Comparison of ENCODE assay signal across 8 cellular contexts in the genomic region with DNA sequence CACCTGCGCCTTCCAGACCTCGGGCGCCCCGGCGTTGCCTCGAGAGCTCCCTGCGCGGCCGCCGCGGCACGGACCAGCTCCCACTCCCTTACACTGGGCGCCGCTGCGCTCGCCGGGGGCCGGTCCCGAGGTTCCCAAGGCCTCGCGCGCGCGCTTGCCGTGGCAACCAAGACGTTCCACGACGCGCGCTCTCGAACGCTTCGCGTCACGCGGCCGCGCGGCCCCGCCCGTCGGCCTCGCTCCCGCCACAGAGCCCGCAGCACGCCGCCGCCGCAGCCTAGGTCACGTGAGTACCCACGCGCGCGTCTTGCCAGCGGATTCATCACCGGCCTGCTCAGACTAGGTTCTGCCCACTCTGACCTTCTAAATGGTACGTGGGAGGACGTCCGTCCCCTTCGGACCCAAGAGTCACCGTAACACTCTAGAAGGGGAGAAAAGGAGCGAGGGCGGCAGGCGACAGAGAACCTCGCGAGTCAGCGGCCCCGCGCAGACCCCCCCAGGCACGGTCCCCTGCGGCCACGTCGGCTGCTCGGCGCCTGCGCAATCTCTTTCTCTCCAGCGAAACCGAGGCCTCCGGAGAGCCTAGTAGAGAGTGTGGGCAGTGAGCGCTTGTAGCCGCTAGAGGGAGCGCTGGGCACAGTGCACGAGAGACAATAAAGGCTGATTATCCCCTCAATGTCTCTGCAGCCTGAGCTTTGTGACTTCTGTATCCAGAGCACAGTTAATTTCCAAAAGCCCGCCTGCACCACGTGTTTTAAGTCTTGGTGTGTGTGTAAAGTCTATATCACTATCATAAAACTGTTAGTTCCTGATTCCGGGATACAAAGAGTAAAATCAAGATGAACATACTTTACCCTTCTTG. TPM values are rescaled to one million over a fixed set of nuclear protein-coding genes. Genes with fewer than 3 reads are reported as not detected.
DNase-seq lines count a peak whose midpoint lies in the region; ATAC-seq, FAIRE-seq and TF ChIP-seq lines count a peak whose summit lies in the region.

A gene with protein sequence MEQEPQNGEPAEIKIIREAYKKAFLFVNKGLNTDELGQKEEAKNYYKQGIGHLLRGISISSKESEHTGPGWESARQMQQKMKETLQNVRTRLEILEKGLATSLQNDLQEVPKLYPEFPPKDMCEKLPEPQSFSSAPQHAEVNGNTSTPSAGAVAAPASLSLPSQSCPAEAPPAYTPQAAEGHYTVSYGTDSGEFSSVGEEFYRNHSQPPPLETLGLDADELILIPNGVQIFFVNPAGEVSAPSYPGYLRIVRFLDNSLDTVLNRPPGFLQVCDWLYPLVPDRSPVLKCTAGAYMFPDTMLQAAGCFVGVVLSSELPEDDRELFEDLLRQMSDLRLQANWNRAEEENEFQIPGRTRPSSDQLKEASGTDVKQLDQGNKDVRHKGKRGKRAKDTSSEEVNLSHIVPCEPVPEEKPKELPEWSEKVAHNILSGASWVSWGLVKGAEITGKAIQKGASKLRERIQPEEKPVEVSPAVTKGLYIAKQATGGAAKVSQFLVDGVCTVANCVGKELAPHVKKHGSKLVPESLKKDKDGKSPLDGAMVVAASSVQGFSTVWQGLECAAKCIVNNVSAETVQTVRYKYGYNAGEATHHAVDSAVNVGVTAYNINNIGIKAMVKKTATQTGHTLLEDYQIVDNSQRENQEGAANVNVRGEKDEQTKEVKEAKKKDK (minus strand): TSS at position 173 of the 862 bp plus-strand sequence. CDS start 10,564 bp downstream, outside the sequence.

- H3K4me3 ChIP-seq in astrocyte (ENCODE audit: insufficient read depth, low read depth, low read length) = peak within 1 kb of the TSS; percentile 89
- H3K4me3 ChIP-seq in right cardiac atrium (ENCODE audit: low read length) = peak within 1 kb of the TSS; percentile 71
- H3K4me3 ChIP-seq in psoas muscle = peak within 1 kb of the TSS; percentile 80
- peak within 1 kb of the TSS; percentile 75 for H3K4me3 ChIP-seq in urinary bladder (ENCODE audit: low read depth, low read length)

- no peaks in the 10 kb centered on the region for H3K27me3 ChIP-seq in astrocyte (ENCODE audit: insufficient read depth, low read length)
- H3K27me3 ChIP-seq in right cardiac atrium (ENCODE audit: control insufficient read depth, insufficient read depth) = no peaks in the 10 kb centered on the region
- no peaks in the 10 kb centered on the region for H3K27me3 ChIP-seq in psoas muscle (ENCODE audit: insufficient read depth in 3 of 3, low read length in 2 of 3)

- H3K4me3 Mint-ChIP-seq in astrocyte (ENCODE audit: unreplicated experiment) = peak within 1 kb of the TSS; percentile 96

- no peaks in the 10 kb centered on the region for H3K36me3 ChIP-seq in astrocyte (ENCODE audit: insufficient read depth, low read length)
- H3K36me3 ChIP-seq in psoas muscle (ENCODE audit: insufficient read depth in 1 of 2, low read depth in 1 of 2) = no peaks in the 10 kb centered on the region
- H3K36me3 ChIP-seq in urinary bladder (ENCODE audit: insufficient read depth) = peaks cover 1% of the 10 kb centered on the region

- no peaks in the 10 kb centered on the region for H3K9me3 ChIP-seq in astrocyte (ENCODE audit: insufficient read depth, low read depth, low read length)
- no peaks in the 10 kb centered on the region for H3K9me3 ChIP-seq in right cardiac atrium (ENCODE audit: control insufficient read depth, low read length)
- H3K9me3 ChIP-seq in psoas muscle = no peaks in the 10 kb centered on the region

- ATAC-seq in HG02884 (IDR thresholded peaks at IDR 0.05; ENCODE audit: unreplicated experiment) (peak; percentile 96), right cardiac atrium (peak; percentile 95), psoas muscle (peak; percentile 91 to 95 (median 92))

- no peaks in the 10 kb centered on the region for H3K9me3 Mint-ChIP-seq in astrocyte (ENCODE audit: unreplicated experiment)

- DNase-seq in GM12892 (ENCODE audit: insufficient read length) (peak; percentile 54), NCI-H187 (lab: John Stamatoyannopoulos, UW) (peak; percentile 74 to 90), T-helper 22 cell (ENCODE audit: low read depth) (peak; percentile 63), astrocyte (ENCODE audit: low read depth) (peak; percentile 70), right cardiac atrium (peak; percentile 93 to 97 (median 97)), psoas muscle (peak; percentile 93 to 96)

- peak within 1 kb of the TSS; percentile 99 for H3K27ac Mint-ChIP-seq in astrocyte (ENCODE audit: unreplicated experiment)

- H3K4me2 ChIP-seq in astrocyte (ENCODE audit: low read length) = peak within 1 kb of the TSS; percentile 92

- H3K4me1 ChIP-seq in astrocyte (ENCODE audit: insufficient read depth, low read length) (peaks cover 10% of the 10 kb centered on the region), right cardiac atrium (ENCODE audit: control insufficient read depth, insufficient read depth, low read length) (peaks cover 2% of the 10 kb centered on the region), psoas muscle (peaks cover 15% of the 10 kb centered on the region), urinary bladder (ENCODE audit: insufficient read depth) (no peaks in the 10 kb centered on the region)

- peaks cover 42% of the 10 kb centered on the region for H3K79me2 ChIP-seq in astrocyte (ENCODE audit: insufficient read depth, low read length)

- peak within 1 kb of the TSS; percentile 92 for H2AFZ ChIP-seq in astrocyte (ENCODE audit: low read depth, low read length)

- H3K27me3 Mint-ChIP-seq in astrocyte (ENCODE audit: low read depth, unreplicated experiment) = no peaks in the 10 kb centered on the region

- intact Hi-C loops in right cardiac atrium (cut with DNase I) = loop anchor here in 1 of 4 donors (5.0 kb wide), 1 partner anchor 51 kb away; no protein-coding TSS in a partner anchor
- intact Hi-C loops in psoas muscle (cut with DNase I) = loop anchor here (2.0 to 5.0 kb wide), 2 partner anchors 390 to 391 kb away; no protein-coding TSS in a partner anchor

- peaks cover 22% of the 10 kb centered on the region for H3K4me1 Mint-ChIP-seq in astrocyte (ENCODE audit: low read depth, unreplicated experiment)

- TF ChIP-seq POLR2A in GM12892 (IDR thresholded peaks at IDR 0.05; ENCODE audit: low read depth, low read length) = no peak

- peak within 1 kb of the TSS; percentile 99 for H3K9ac ChIP-seq in astrocyte (ENCODE audit: low read length)

- peak; percentile 93 for TF ChIP-seq CTCF in astrocyte (IDR thresholded peaks at IDR 0.05; ENCODE audit: insufficient read depth, low read depth, low read length)
- TF ChIP-seq CTCF in psoas muscle (IDR thresholded peaks at IDR 0.05) = peak; percentile 96

- FAIRE-seq in GM12892 (lab: Jason Lieb, UNC) (peak; percentile 64), astrocyte (lab: Jason Lieb, UNC) (no peak)

- peaks cover 14% of the 10 kb centered on the region for H4K20me1 ChIP-seq in astrocyte (ENCODE audit: insufficient read depth, low read length)

- H3K36me3 Mint-ChIP-seq in astrocyte (ENCODE audit: low read depth, unreplicated experiment) = no peaks in the 10 kb centered on the region

- under 1% methylated on average over 86 of the region's 86 CpGs for WGBS in right cardiac atrium
- 0 to 1% (median 0%) methylated on average over 72 to 86 of the region's 86 CpGs for WGBS in psoas muscle, 3 donors
- WGBS in urinary bladder = under 1% methylated on average over 86 of the region's 86 CpGs

- H3K27ac ChIP-seq in astrocyte (ENCODE audit: low read depth, low read length) (peak within 1 kb of the TSS; percentile 98), right cardiac atrium (ENCODE audit: low read length) (peak within 1 kb of the TSS; percentile 98), psoas muscle (peak within 1 kb of the TSS; percentile 95), urinary bladder (ENCODE audit: low read depth) (peak within 1 kb of the TSS; percentile 99)

RNA-seq across cellular contexts. Expression of the gene that starts here (rescaled TPM):
- 7.0 TPM for polyA plus RNA-seq in GM12892 (2012; ENCODE audit: missing spikeins)
- 47.7 and 50.6 TPM in 2 replicates for total RNA-seq in astrocyte
- total RNA-seq in right cardiac atrium = 10 to 100 TPM; 41.9 to 61.4 (median 52.5) TPM
- polyA plus RNA-seq in right cardiac atrium = 24.6 TPM
- total RNA-seq in psoas muscle = 10 to 100 TPM; 41.0 to 51.3 (median 45.4) TPM
- 100 to 1,000 TPM in 1 of 3 donors, 10 to 100 TPM in 2; 29.2 to 103 (median 35.3) TPM for polyA plus RNA-seq in psoas muscle
- total RNA-seq in urinary bladder = 124 TPM
- 60.9 TPM for polyA plus RNA-seq in urinary bladder

Comparison
In these comparisons a context has a peak if more than half of its experiments do, and no peak if none do; other contexts are left out.
1. Peak in every context shown above with its lines: DNase-seq, ATAC-seq, H3K4me3 ChIP-seq and H3K27ac ChIP-seq.